In genomic region chrX:40759374-40759773, GRCh38 we compare ENCODE assay signal across 24 cellular contexts.
"Had no signal": no experiment of that assay in that cellular context is flagged by ENCODE, and none has a peak within 500 bp of the region (broad histone marks: within the 10 kb centered on the region; RNA-seq: fewer than 3 reads in every experiment).

No MANE protein-coding gene starts in this region.

- H3K79me2 ChIP-seq: hepatocyte had no signal

- H3K27ac ChIP-seq: hepatocyte, left ventricle myocardium inferior, lower lobe of right lung, ovary, psoas muscle, sigmoid colon, testis, tibial artery had no signal

- H3K36me3 Mint-ChIP-seq: stimulated activated effector memory CD8-positive, alpha-beta T cell treated with anti-CD3 and anti-CD28 coated beads, Interleukin-12 subunit alpha, Interleukin-12 subunit beta, amount 100 ng/mL, for 72 hours; type B pancreatic cell had no signal

- ATAC-seq: left colon; lower lobe of right lung; naive thymus-derived CD8-positive, alpha-beta T cell; psoas muscle; right cardiac atrium; stimulated activated effector memory CD8-positive, alpha-beta T cell treated with anti-CD3 and anti-CD28 coated beads, Interleukin-12 subunit alpha, Interleukin-12 subunit beta, amount 100 ng/mL, for 72 hours; stimulated activated naive CD8-positive, alpha-beta T cell treated with anti-CD3 and anti-CD28 coated beads, Interleukin-15, Interleukin-2, amounts not matched to agents 100 U/mL and 50 U/mL, for 24 hours had no signal

- H3K27me3 ChIP-seq: hepatocyte, ovary, sigmoid colon, testis, tibial artery had no signal

- H3K9me3 ChIP-seq: left ventricle myocardium inferior, lower lobe of right lung, ovary, psoas muscle, sigmoid colon, testis, tibial artery had no signal

- H3K27me3 Mint-ChIP-seq: naive thymus-derived CD8-positive, alpha-beta T cell; type B pancreatic cell had no signal

- DNase-seq: cortex of kidney; head of caudate nucleus; kidney; left colon; left ventricle myocardium inferior; lower lobe of right lung; naive thymus-derived CD8-positive, alpha-beta T cell; nephron progenitor cell; nucleus accumbens; ovary; posterior cingulate gyrus; psoas muscle; right cardiac atrium; sigmoid colon; stimulated activated CD4-positive, alpha-beta T cell treated with anti-CD3 and anti-CD28 coated beads, Interleukin-2, amount 100 ng/mL, for 24 hours; stimulated activated CD4-positive, alpha-beta T cell treated with anti-CD3 and anti-CD28 coated beads, Interleukin-4, amount 100 ng/mL, for 24 hours; stimulated activated naive CD8-positive, alpha-beta T cell treated with anti-CD3 and anti-CD28 coated beads, Interleukin-15, Interleukin-2, amounts not matched to agents 100 U/mL and 50 U/mL, for 24 hours; substantia nigra; testis; tibial artery had no signal

- H3K36me3 ChIP-seq: left ventricle myocardium inferior, lower lobe of right lung, ovary, sigmoid colon, tibial artery had no signal

- H3K4me3 ChIP-seq: hepatocyte, left ventricle myocardium inferior, lower lobe of right lung, ovary, psoas muscle, sigmoid colon, testis, tibial artery had no signal

- H3K4me2 ChIP-seq: hepatocyte had no signal

- H2AFZ ChIP-seq: hepatocyte had no signal

- H3K27ac Mint-ChIP-seq: naive thymus-derived CD8-positive, alpha-beta T cell; nephron progenitor cell; stimulated activated effector memory CD8-positive, alpha-beta T cell treated with anti-CD3 and anti-CD28 coated beads, Interleukin-12 subunit alpha, Interleukin-12 subunit beta, amount 100 ng/mL, for 72 hours; type B pancreatic cell had no signal

- H3K4me1 ChIP-seq: lower lobe of right lung, testis had no signal

- H3K4me3 Mint-ChIP-seq: naive thymus-derived CD8-positive, alpha-beta T cell; nephron progenitor cell; stimulated activated effector memory CD8-positive, alpha-beta T cell treated with anti-CD3 and anti-CD28 coated beads, Interleukin-12 subunit alpha, Interleukin-12 subunit beta, amount 100 ng/mL, for 72 hours; type B pancreatic cell had no signal

- H3K9me3 Mint-ChIP-seq: naive thymus-derived CD8-positive, alpha-beta T cell; stimulated activated effector memory CD8-positive, alpha-beta T cell treated with anti-CD3 and anti-CD28 coated beads, Interleukin-12 subunit alpha, Interleukin-12 subunit beta, amount 100 ng/mL, for 72 hours; type B pancreatic cell had no signal

- H3K4me1 Mint-ChIP-seq: nephron progenitor cell; stimulated activated effector memory CD8-positive, alpha-beta T cell treated with anti-CD3 and anti-CD28 coated beads, Interleukin-12 subunit alpha, Interleukin-12 subunit beta, amount 100 ng/mL, for 72 hours had no signal

- FAIRE-seq: frontal cortex had no signal
